In genomic region chr10:79079074-79079397, GRCh38 we compare ENCODE assay signal across 16 cellular contexts. TPM values are rescaled to one million over a fixed set of nuclear protein-coding genes. Genes with fewer than 3 reads are reported as not detected.
DNase-seq lines count a peak whose midpoint lies in the region; ATAC-seq and TF ChIP-seq lines count a peak whose summit lies in the region.
"Had no signal": no experiment of that assay in that cellular context is flagged by ENCODE, and none has a peak within 500 bp of the region (broad histone marks: within the 10 kb centered on the region; RNA-seq: fewer than 3 reads in every experiment).

No MANE protein-coding gene starts in this region.

- TF ChIP-seq CTCF in AG04450 (IDR thresholded peaks at IDR 0.05; ENCODE audit: low read depth, low read length): no peak
- no peak for TF ChIP-seq CTCF in OCI-LY7 (conservative IDR thresholded peaks at IDR 0.05; ENCODE audit: low read length)
- no peak for TF ChIP-seq CTCF in esophagus squamous epithelium (IDR thresholded peaks at IDR 0.05)
- TF ChIP-seq CTCF in psoas muscle (IDR thresholded peaks at IDR 0.05): no peak

- H3K27me3 ChIP-seq in AG04450 (ENCODE audit: control insufficient read depth, insufficient read depth, low read length): no peaks in the 10 kb centered on the region
- no peaks in the 10 kb centered on the region for H3K27me3 ChIP-seq in esophagus squamous epithelium
- no peaks in the 10 kb centered on the region for H3K27me3 ChIP-seq in psoas muscle (ENCODE audit: insufficient read depth in 3 of 3, low read length in 2 of 3)

- DNase-seq in AG04450 (ENCODE audit: low read depth, low spot score): no peak
- no peak for DNase-seq in OCI-LY7 (ENCODE audit: low spot score)
- no peak for DNase-seq in esophagus squamous epithelium (lab: John Stamatoyannopoulos, UW)
- no peak for DNase-seq in psoas muscle
- DNase-seq in midbrain (lab: John Stamatoyannopoulos, UW): no peak
- DNase-seq in T-helper 2 cell treated with Interferon-gamma antibody and Interleukin-4, amounts not matched to agents 5 μg/mL and 100 μg/mL, for 36 hours (ENCODE audit: low spot score): no peak
- DNase-seq in Kasumi-1 (lab: John Stamatoyannopoulos, UW): no peak
- no peak for DNase-seq in stimulated activated naive CD4-positive, alpha-beta T cell treated with Interleukin-2 at 50 U/mL for 16 hours (lab: John Stamatoyannopoulos, UW)
- DNase-seq: activated T-cell treated with anti-CD3 and anti-CD28 coated beads, Interleukin-2, amount 50 U/mL, for 1 hour; amniotic stem cell; DMS153; naive thymus-derived CD8-positive, alpha-beta T cell; NCI-H1092; NCI-H446 treated with DMSO at 0.1 percent for 48 hours had no signal

- TF ChIP-seq POLR2A in esophagus squamous epithelium (IDR thresholded peaks at IDR 0.05): no peak

- no peak overlapping the region for H3K4me3 Mint-ChIP-seq in T-helper 2 cell treated with Interferon-gamma antibody and Interleukin-4, amounts not matched to agents 5 μg/mL and 100 μg/mL, for 36 hours
- H3K4me3 Mint-ChIP-seq: naive thymus-derived CD8-positive, alpha-beta T cell had no signal

- peak overlapping the region; percentile 39 for H3K27ac ChIP-seq in AG04450 (ENCODE audit: low read depth, low read length)
- no peak overlapping the region for H3K27ac ChIP-seq in OCI-LY7 (ENCODE audit: low read depth, low read length, poor library complexity, severe bottlenecking)
- peak overlapping the region; percentile 59 to 100 (median 82) for H3K27ac ChIP-seq in esophagus squamous epithelium
- H3K27ac ChIP-seq in psoas muscle: peak overlapping the region; percentile 79
- H3K27ac ChIP-seq: VCaP had no signal

- CTCF ChIA-PET in AG04450 (lab: Charles Lee) (interaction anchor here (0.6 to 2.7 kb wide), 2 partner anchors 7 to 116 kb away, joined by 3 to 10 read pairs; no protein-coding TSS in a partner anchor), OCI-LY7 (lab: Charles Lee; ENCODE audit: unreplicated experiment) (no interaction called here)

- H3K4me1 ChIP-seq in OCI-LY7 (ENCODE audit: insufficient read depth, low read length, poor library complexity, severe bottlenecking): peaks cover 58% of the 10 kb centered on the region
- peaks cover 92 to 100% (median 99%) of the 10 kb centered on the region in 3 donors for H3K4me1 ChIP-seq in esophagus squamous epithelium
- peaks cover 91% of the 10 kb centered on the region for H3K4me1 ChIP-seq in psoas muscle

- 17 to 83% methylated on average over 1 of the region's 1 CpG for WGBS in esophagus squamous epithelium, 2 donors
- 84 to 100% (median 87%) methylated on average over 1 of the region's 1 CpG for WGBS in psoas muscle, 3 donors

- H3K27ac Mint-ChIP-seq in T-helper 2 cell treated with Interferon-gamma antibody and Interleukin-4, amounts not matched to agents 5 μg/mL and 100 μg/mL, for 36 hours: no peak overlapping the region

- H3K9me3 ChIP-seq in AG04450 (ENCODE audit: control insufficient read depth, insufficient read depth, low read length): no peaks in the 10 kb centered on the region; the same call in 1 of the 2 replicates
- no peaks in the 10 kb centered on the region for H3K9me3 ChIP-seq in OCI-LY7 (ENCODE audit: low read length)
- H3K9me3 ChIP-seq in esophagus squamous epithelium: no peaks in the 10 kb centered on the region
- H3K9me3 ChIP-seq in psoas muscle: no peaks in the 10 kb centered on the region

- H3K9me3 Mint-ChIP-seq in T-helper 2 cell treated with Interferon-gamma antibody and Interleukin-4, amounts not matched to agents 5 μg/mL and 100 μg/mL, for 36 hours: no peaks in the 10 kb centered on the region
- H3K9me3 Mint-ChIP-seq: naive thymus-derived CD8-positive, alpha-beta T cell had no signal

- BruUV-seq in OCI-LY7 (replicated peaks; lab: Mats Ljungman, UMichigan): no TSS peak

- no peaks in the 10 kb centered on the region for H3K79me2 ChIP-seq in OCI-LY7 (ENCODE audit: insufficient read depth, low read depth, low read length)

- H3K27me3 Mint-ChIP-seq in T-helper 2 cell treated with Interferon-gamma antibody and Interleukin-4, amounts not matched to agents 5 μg/mL and 100 μg/mL, for 36 hours (ENCODE audit: low read depth): peaks cover 2% of the 10 kb centered on the region

- peak overlapping the region; percentile 54 for H3K4me2 ChIP-seq in OCI-LY7 (ENCODE audit: low read length)

- peaks cover 11% of the 10 kb centered on the region for H3K4me1 Mint-ChIP-seq in T-helper 2 cell treated with Interferon-gamma antibody and Interleukin-4, amounts not matched to agents 5 μg/mL and 100 μg/mL, for 36 hours (ENCODE audit: low read depth)

- no peaks in the 10 kb centered on the region for H3K9me2 ChIP-seq in OCI-LY7 (ENCODE audit: insufficient read depth, low read length)

- no peak for ATAC-seq in psoas muscle
- ATAC-seq: naive thymus-derived CD8-positive, alpha-beta T cell; sciatic nerve had no signal

- intact Hi-C loops in OCI-LY7 (cut with micrococcal nuclease; ENCODE audit: unreplicated experiment) (no loop called here), esophagus squamous epithelium (cut with DNase I) (no loop called here), psoas muscle (cut with DNase I) (no loop called here)

- H2AFZ ChIP-seq in OCI-LY7 (ENCODE audit: low read length): no peak overlapping the region

- H3K36me3 ChIP-seq in OCI-LY7 (ENCODE audit: insufficient read depth, low read length) (no peaks in the 10 kb centered on the region), esophagus squamous epithelium (no peaks in the 10 kb centered on the region), psoas muscle (ENCODE audit: insufficient read depth in 1 of 2, low read depth in 1 of 2) (no peaks in the 10 kb centered on the region)

- peaks cover 5% of the 10 kb centered on the region; the same call in 1 of the 2 replicates for H4K20me1 ChIP-seq in OCI-LY7 (ENCODE audit: insufficient read depth, low read length)

- POLR2A ChIA-PET in AG04450 (lab: Yijun Ruan, JAX) (interaction anchor here (0.6 kb wide), 2 partner anchors 268 to 1034 kb away, joined by 3 to 4 read pairs; no protein-coding TSS in a partner anchor), OCI-LY7 (lab: Charles Lee) (interaction anchor here (0.6 kb wide), 1 partner anchor 226 kb away, joined by 3 read pairs; no protein-coding TSS in a partner anchor)

- H3K4me3 ChIP-seq in AG04450 (ENCODE audit: low read depth, low read length) (no peak overlapping the region), OCI-LY7 (ENCODE audit: low read depth, low read length, poor library complexity, severe bottlenecking) (no peak overlapping the region), esophagus squamous epithelium (no peak overlapping the region), psoas muscle (no peak overlapping the region)

- no peaks in the 10 kb centered on the region for H3K36me3 Mint-ChIP-seq in T-helper 2 cell treated with Interferon-gamma antibody and Interleukin-4, amounts not matched to agents 5 μg/mL and 100 μg/mL, for 36 hours (ENCODE audit: low read depth)
- H3K36me3 Mint-ChIP-seq: naive thymus-derived CD8-positive, alpha-beta T cell had no signal

RNA-seq across cellular contexts. Expression of gene ZMIZ1, which starts 10.3 kb away (rescaled TPM):
- 7.6 and 12.8 TPM in 2 replicates for polyA plus RNA-seq in AG04450 (2011; rRNA removed)
- polyA minus RNA-seq in AG04450 (2011; rRNA and poly(A)+ RNA removed): 16.5 and 21.3 TPM in 2 replicates
- total RNA-seq in OCI-LY7 (2014; rRNA removed; shearing (Covaris generic)): 18.9 and 20.4 TPM in 2 replicates
- total RNA-seq in OCI-LY7 (2022): 58.3 and 66.9 TPM in 2 replicates
- total RNA-seq in esophagus squamous epithelium: 10 to 100 TPM; 28.2 to 79.5 (median 40.4) TPM
- total RNA-seq in psoas muscle: 10 to 100 TPM; 30.0 to 37.6 (median 35.4) TPM
- polyA plus RNA-seq in psoas muscle: 10 to 100 TPM; 10.4 to 24.3 (median 22.0) TPM
